Comparison of ENCODE assay signal across 28 cellular contexts in genomic region chr7:101977249-101977648, GRCh38.
"Had no signal": no experiment of that assay in that cellular context is flagged by ENCODE, and none has a peak within 500 bp of the region (broad histone marks: within the 10 kb centered on the region; RNA-seq: fewer than 3 reads in every experiment).

No MANE protein-coding gene starts in this region.

- H3K27me3 Mint-ChIP-seq: naive B cell; progenitor cell of endocrine pancreas; stimulated activated naive B cell treated with anti-CD40 and anti-IgM and Interleukin-4, amounts not matched to agents 10 μg/mL and 1 μg/mL and 100 μg/mL, for 72 hours had no signal

- DNase-seq: islet precursor cell; left ventricle myocardium inferior; mesendoderm; naive B cell; natural killer cell; nephron progenitor cell; occipital lobe; ovary; stimulated activated CD4-positive, alpha-beta T cell treated with anti-CD3 and anti-CD28 coated beads, Interleukin-12 subunit alpha, Interleukin-12 subunit beta, amount 100 ng/mL, for 4 hours; stimulated activated CD4-positive, alpha-beta T cell treated with anti-CD3 and anti-CD28 coated beads, Interleukin-15, amount 100 ng/mL, for 24 hours; stimulated activated CD4-positive, alpha-beta T cell treated with anti-CD3 and anti-CD28 coated beads, Interleukin-2, amount 100 ng/mL, for 24 hours; stimulated activated CD4-positive, alpha-beta T cell treated with anti-CD3 and anti-CD28 coated beads, Interleukin-4, amount 100 ng/mL, for 1 hour; stimulated activated naive B cell treated with anti-CD40 and anti-IgM and Interleukin-4, amounts not matched to agents 10 μg/mL and 1 μg/mL and 100 μg/mL, for 72 hours; stimulated activated naive CD8-positive, alpha-beta T cell treated with anti-CD3 and anti-CD28 coated beads, Interleukin-15, Interleukin-2, amounts not matched to agents 100 U/mL and 50 U/mL, for 24 hours; stomach; testis; thyroid gland; transverse colon; upper lobe of left lung had no signal

- H3K9ac ChIP-seq: neural progenitor cell had no signal

- H3K4me1 ChIP-seq: neural progenitor cell, testis, thyroid gland, upper lobe of left lung had no signal

- H3K27ac ChIP-seq: left ventricle myocardium inferior, neural progenitor cell, neutrophil, ovary, right atrium auricular region, skin epidermis, stomach, testis, thyroid gland, transverse colon, upper lobe of left lung, vagina had no signal

- H3K4me3 ChIP-seq: left ventricle myocardium inferior, lung, neural progenitor cell, ovary, right atrium auricular region, skin epidermis, stomach, testis, thyroid gland, transverse colon, upper lobe of left lung, vagina had no signal

- ATAC-seq: natural killer cell; sciatic nerve; stimulated activated naive B cell treated with anti-CD40 and anti-IgM and Interleukin-4, amounts not matched to agents 10 μg/mL and 1 μg/mL and 100 μg/mL, for 72 hours; stimulated activated naive CD8-positive, alpha-beta T cell treated with anti-CD3 and anti-CD28 coated beads, Interleukin-15, Interleukin-2, amounts not matched to agents 100 U/mL and 50 U/mL, for 24 hours had no signal

- H3K9me3 Mint-ChIP-seq: mesothelial cell of epicardium, naive B cell, natural killer cell, nephron progenitor cell, neural progenitor cell had no signal

- H2AFZ ChIP-seq: neural progenitor cell had no signal

- H3K27me3 ChIP-seq: neural progenitor cell, neutrophil, ovary, right atrium auricular region, stomach, testis, thyroid gland, transverse colon, upper lobe of left lung, vagina had no signal

- H3K36me3 ChIP-seq: left ventricle myocardium inferior, neural progenitor cell, ovary, right atrium auricular region, thyroid gland, transverse colon, vagina had no signal

- H3K9me3 ChIP-seq: left ventricle myocardium inferior, neutrophil, ovary, right atrium auricular region, stomach, testis, thyroid gland, transverse colon, upper lobe of left lung, vagina had no signal

- H3K36me3 Mint-ChIP-seq: naive B cell, natural killer cell had no signal

- H3K27ac Mint-ChIP-seq: mesothelial cell of epicardium; naive B cell; natural killer cell; progenitor cell of endocrine pancreas; stimulated activated naive B cell treated with anti-CD40 and anti-IgM and Interleukin-4, amounts not matched to agents 10 μg/mL and 1 μg/mL and 100 μg/mL, for 72 hours had no signal

- H3K4me2 ChIP-seq: neural progenitor cell had no signal

- H3K4me3 Mint-ChIP-seq: mesothelial cell of epicardium; naive B cell; natural killer cell; nephron progenitor cell; neural progenitor cell; stimulated activated naive B cell treated with anti-CD40 and anti-IgM and Interleukin-4, amounts not matched to agents 10 μg/mL and 1 μg/mL and 100 μg/mL, for 72 hours had no signal
